In the genomic region with DNA sequence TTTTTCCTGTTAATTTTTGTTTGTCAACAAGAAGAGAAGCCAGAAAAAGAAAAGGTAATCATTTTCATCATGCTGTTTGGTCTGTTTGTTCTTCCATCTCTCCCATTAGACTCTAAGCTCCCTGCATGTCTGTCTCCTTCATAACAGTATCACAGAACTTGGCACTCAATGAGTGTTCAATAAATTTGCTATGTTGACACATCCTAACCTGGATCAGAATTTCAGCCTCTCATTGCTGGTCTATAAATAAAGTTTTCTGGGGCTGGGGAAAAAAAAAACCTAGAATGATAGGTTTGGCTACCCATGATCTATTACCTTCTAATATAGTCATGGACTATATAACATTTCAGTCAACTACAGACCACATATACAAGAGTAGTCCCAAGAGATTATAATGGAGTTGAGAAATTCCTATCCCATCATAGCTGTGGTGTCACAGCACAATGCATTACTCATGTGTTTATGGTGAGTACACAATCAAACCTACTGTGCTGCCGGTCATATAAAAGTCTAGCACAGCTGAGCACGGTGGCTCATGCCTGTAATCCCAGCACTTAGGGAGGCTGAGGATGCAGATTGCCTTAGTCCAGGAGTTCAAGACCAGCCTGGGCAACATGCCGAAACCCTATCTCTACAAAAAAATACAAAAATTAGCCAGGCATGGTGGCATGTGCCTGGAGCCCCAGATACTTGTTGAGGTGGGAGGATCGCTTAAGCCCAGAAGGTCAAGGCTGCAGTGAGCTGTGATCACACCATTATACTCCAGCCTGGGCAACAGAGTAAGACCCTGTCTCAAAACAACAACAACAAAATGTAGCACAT, we compare ENCODE assay signal across 13 cellular contexts. TPM values are rescaled to one million over a fixed set of nuclear protein-coding genes. Genes with fewer than 3 reads are reported as not detected.
A peak's percentile ranks its signal among the peaks of the same experiment; 100 is the strongest.
DNase-seq lines count a peak whose midpoint lies in the region; ATAC-seq, FAIRE-seq and TF ChIP-seq lines count a peak whose summit lies in the region.
"Had no signal": no experiment of that assay in that cellular context is flagged by ENCODE, and none has a peak within 500 bp of the region (broad histone marks: within the 10 kb centered on the region; RNA-seq: fewer than 3 reads in every experiment).

No MANE protein-coding gene starts in this region.

- no peak overlapping the region for H2AFZ ChIP-seq in astrocyte (ENCODE audit: low read depth, low read length)

- H4K20me1 ChIP-seq in astrocyte (ENCODE audit: insufficient read depth, low read length): peaks cover 85% of the 10 kb centered on the region

- CTCF ChIA-PET in AG04450 (lab: Charles Lee): interaction anchor here (0.8 to 2.1 kb wide), 2 partner anchors 28 to 137 kb away, joined by 3 to 10 read pairs; a partner anchor contains a TSS

- peaks cover 100% of the 10 kb centered on the region for H3K79me2 ChIP-seq in astrocyte (ENCODE audit: insufficient read depth, low read length)

- no peaks in the 10 kb centered on the region for H3K27me3 Mint-ChIP-seq in astrocyte (ENCODE audit: low read depth, unreplicated experiment)
- no peaks in the 10 kb centered on the region for H3K27me3 Mint-ChIP-seq in nephron progenitor cell (ENCODE audit: low read depth, poor library complexity)
- H3K27me3 Mint-ChIP-seq: CD4-positive, alpha-beta memory T cell; naive B cell had no signal

- H3K9me3 ChIP-seq in AG04450 (ENCODE audit: control insufficient read depth, insufficient read depth, low read length) (no peaks in the 10 kb centered on the region), astrocyte (ENCODE audit: insufficient read depth, low read depth, low read length) (no peaks in the 10 kb centered on the region)

- no peaks in the 10 kb centered on the region for H3K36me3 ChIP-seq in astrocyte (ENCODE audit: insufficient read depth, low read length)

- H3K4me3 Mint-ChIP-seq in astrocyte (ENCODE audit: unreplicated experiment) (no peak overlapping the region), nephron progenitor cell (no peak overlapping the region)
- H3K4me3 Mint-ChIP-seq: CD4-positive, alpha-beta memory T cell had no signal

- H3K27ac Mint-ChIP-seq in astrocyte (ENCODE audit: unreplicated experiment): peak overlapping the region; percentile 47
- H3K27ac Mint-ChIP-seq in nephron progenitor cell: no peak overlapping the region

- H3K4me2 ChIP-seq in astrocyte (ENCODE audit: low read length): no peak overlapping the region

- H3K4me1 Mint-ChIP-seq in astrocyte (ENCODE audit: low read depth, unreplicated experiment) (peaks cover 17% of the 10 kb centered on the region), nephron progenitor cell (peaks cover 47% of the 10 kb centered on the region)

- H3K27me3 ChIP-seq in AG04450 (ENCODE audit: control insufficient read depth, insufficient read depth, low read length) (no peaks in the 10 kb centered on the region), astrocyte (ENCODE audit: insufficient read depth, low read length) (no peaks in the 10 kb centered on the region)

- H3K4me1 ChIP-seq in astrocyte (ENCODE audit: insufficient read depth, low read length): peaks cover 7% of the 10 kb centered on the region

- DNase-seq in AG04450 (ENCODE audit: low read depth, low spot score): peak; percentile 70
- DNase-seq in HTR-8/SVneo (ENCODE audit: insufficient read length, low spot score): no peak
- DNase-seq in astrocyte (ENCODE audit: low read depth): peak; percentile 86
- DNase-seq in kidney tubule cell (ENCODE audit: low spot score): peak; percentile 48
- DNase-seq in nephron progenitor cell: no peak
- DNase-seq in NCI-H2227 treated with DMSO at 0.1 percent for 48 hours (lab: John Stamatoyannopoulos, UW): no peak
- no peak for DNase-seq in GOT3 (lab: John Stamatoyannopoulos, UW)
- DNase-seq: activated gamma-delta T cell; CD4-positive, alpha-beta memory T cell; erythroblast; naive B cell had no signal

- H3K36me3 Mint-ChIP-seq in astrocyte (ENCODE audit: low read depth, unreplicated experiment): no peaks in the 10 kb centered on the region
- peaks cover 13% of the 10 kb centered on the region for H3K36me3 Mint-ChIP-seq in nephron progenitor cell (ENCODE audit: low read depth)
- H3K36me3 Mint-ChIP-seq: naive B cell had no signal

- H3K4me3 ChIP-seq in AG04450 (ENCODE audit: low read depth, low read length): no peak overlapping the region
- no peak overlapping the region for H3K4me3 ChIP-seq in astrocyte (ENCODE audit: insufficient read depth, low read depth, low read length)

- POLR2A ChIA-PET in AG04450 (lab: Yijun Ruan, JAX): no interaction called here

- no peak overlapping the region for H3K27ac ChIP-seq in AG04450 (ENCODE audit: low read depth, low read length)
- H3K27ac ChIP-seq in astrocyte (ENCODE audit: low read depth, low read length): no peak overlapping the region

- H3K9me3 Mint-ChIP-seq in astrocyte (ENCODE audit: unreplicated experiment) (no peaks in the 10 kb centered on the region), nephron progenitor cell (no peaks in the 10 kb centered on the region)
- H3K9me3 Mint-ChIP-seq: naive B cell had no signal

- peak; percentile 38 for FAIRE-seq in HTR-8/SVneo (lab: Jason Lieb, UNC)
- FAIRE-seq in astrocyte (lab: Jason Lieb, UNC): no peak
- FAIRE-seq: TTC549 had no signal

- TF ChIP-seq CTCF in AG04450 (IDR thresholded peaks at IDR 0.05; ENCODE audit: low read depth, low read length): no peak
- TF ChIP-seq CTCF in astrocyte (IDR thresholded peaks at IDR 0.05; ENCODE audit: insufficient read depth, low read depth, low read length): no peak
- no peak for TF ChIP-seq CTCF in nephron progenitor cell (IDR thresholded peaks at IDR 0.05)

- H3K9ac ChIP-seq in astrocyte (ENCODE audit: low read length): no peak overlapping the region

- ATAC-seq in GM21390 (IDR thresholded peaks at IDR 0.05; ENCODE audit: unreplicated experiment): no peak

RNA-seq across cellular contexts. Expression of a gene that starts 5.9 kb away (rescaled TPM):
- 23.7 and 26.7 TPM in 2 replicates for polyA plus RNA-seq in AG04450 (2011; rRNA removed)
- 23.3 and 32.4 TPM in 2 replicates for polyA minus RNA-seq in AG04450 (2011; rRNA and poly(A)+ RNA removed)
- 16.3 and 16.7 TPM in 2 replicates for total RNA-seq in astrocyte

RNA-seq across cellular contexts. Expression of a gene that starts 39.3 kb away (rescaled TPM):
- 2,426 and 3,003 TPM in 2 replicates for polyA plus RNA-seq in AG04450 (2011; rRNA removed)
- polyA minus RNA-seq in AG04450 (2011; rRNA and poly(A)+ RNA removed): 908 and 1,136 TPM in 2 replicates
- total RNA-seq in astrocyte: 1,221 and 1,326 TPM in 2 replicates

Comparison
In these comparisons a context has a peak if more than half of its experiments do, and no peak if none do; other contexts are left out.
1. DNase-seq: peak in AG04450 (single experiment), astrocyte (single experiment) and kidney tubule cell (single experiment); none in HTR-8/SVneo (single experiment), nephron progenitor cell (single experiment), NCI-H2227 treated with DMSO at 0.1 percent for 48 hours (single experiment) and GOT3 (single experiment).